In genomic region chr19:45969676-45970075, GRCh38 we compare ENCODE assay signal across 25 cellular contexts. TPM values are rescaled to one million over a fixed set of nuclear protein-coding genes. Genes with fewer than 3 reads are reported as not detected.
DNase-seq lines count a peak whose midpoint lies in the region; ATAC-seq and TF ChIP-seq lines count a peak whose summit lies in the region.
"Had no signal": no experiment of that assay in that cellular context is flagged by ENCODE, and none has a peak within 500 bp of the region (broad histone marks: within the 10 kb centered on the region; RNA-seq: fewer than 3 reads in every experiment).

No MANE protein-coding gene starts in this region.

- H3K4me1 ChIP-seq in left ventricle myocardium inferior (peaks cover 31% of the 10 kb centered on the region), upper lobe of left lung (peaks cover 4 to 22% (median 15%) of the 10 kb centered on the region in 4 donors)
- H3K4me1 ChIP-seq: HAP-1 had no signal

- H3K27ac ChIP-seq in left ventricle myocardium inferior (replicated peaks) = peak overlapping the region; percentile 27
- H3K27ac ChIP-seq in upper lobe of left lung = peak overlapping the region in 3 of 4 donors; percentile 15 to 90 (median 85)
- H3K27ac ChIP-seq: 22Rv1, A549 had no signal

- 53 to 56% methylated on average over 5 of the region's 5 CpGs for WGBS in upper lobe of left lung, 2 donors

- H3K36me3 Mint-ChIP-seq in brain (peaks cover 49% of the 10 kb centered on the region), glutamatergic neuron (ENCODE audit: unreplicated experiment) (peaks cover 19% of the 10 kb centered on the region)
- H3K36me3 Mint-ChIP-seq: CD4-positive, alpha-beta memory T cell had no signal

- ATAC-seq in upper lobe of left lung (ENCODE audit: low FRiP score in 2 of 2) = no peak
- ATAC-seq in HG03039 (IDR thresholded peaks at IDR 0.05; ENCODE audit: unreplicated experiment) = no peak
- ATAC-seq in GM18909 (IDR thresholded peaks at IDR 0.05; ENCODE audit: poor library complexity, unreplicated experiment) = no peak
- ATAC-seq: A549, GM23338 had no signal

- H3K36me3 ChIP-seq in left ventricle myocardium inferior (no peaks in the 10 kb centered on the region), upper lobe of left lung (peaks cover 0 to 7% (median 0%) of the 10 kb centered on the region in 4 donors)
- H3K36me3 ChIP-seq: HAP-1 had no signal

- H3K27me3 Mint-ChIP-seq in brain (peaks cover 13% of the 10 kb centered on the region), glutamatergic neuron (ENCODE audit: unreplicated experiment) (peaks cover 19% of the 10 kb centered on the region)

- no peak for TF ChIP-seq POLR2A in upper lobe of left lung (IDR thresholded peaks at IDR 0.05)

- TF ChIP-seq CTCF in left ventricle myocardium inferior (IDR thresholded peaks at IDR 0.05; ENCODE audit: borderline replicate concordance) (no peak), brain (conservative IDR thresholded peaks at IDR 0.05) (no peak), glutamatergic neuron (IDR thresholded peaks at IDR 0.05; ENCODE audit: partially characterized antibody, unreplicated experiment) (no peak), upper lobe of left lung (IDR thresholded peaks at IDR 0.05) (no peak)

- H3K4me1 Mint-ChIP-seq in brain (peaks cover 50% of the 10 kb centered on the region), glutamatergic neuron (ENCODE audit: low read depth, unreplicated experiment) (peaks cover 31% of the 10 kb centered on the region)

- H3K9me3 Mint-ChIP-seq in brain = peaks cover 0 to 6% (median 0%) of the 10 kb centered on the region in 5 experiments
- H3K9me3 Mint-ChIP-seq in glutamatergic neuron (ENCODE audit: unreplicated experiment) = peaks cover 15% of the 10 kb centered on the region
- H3K9me3 Mint-ChIP-seq: GM23338, HFFc6 had no signal

- peak overlapping the region in 3 of 5 experiments; percentile 21 to 53 (median 52) for H3K27ac Mint-ChIP-seq in brain
- peak overlapping the region; percentile 62 for H3K27ac Mint-ChIP-seq in glutamatergic neuron (ENCODE audit: unreplicated experiment)
- H3K27ac Mint-ChIP-seq: CD4-positive, alpha-beta memory T cell; GM23338; HFFc6 had no signal

- H3K27me3 ChIP-seq in left ventricle myocardium inferior (ENCODE audit: low read depth) (peaks cover 95% of the 10 kb centered on the region), upper lobe of left lung (peaks cover 2 to 26% (median 19%) of the 10 kb centered on the region in 4 donors)

- TF ChIP-seq EP300 in upper lobe of left lung (IDR thresholded peaks at IDR 0.05) = no peak

- intact Hi-C loops in left ventricle myocardium inferior (cut with micrococcal nuclease) = no loop called here
- intact Hi-C loops in cardiac septum (cut with DNase I) = loop anchor here (2.0 kb wide), 1 partner anchor 13 kb away; no protein-coding TSS in a partner anchor

- no peaks in the 10 kb centered on the region for H3K9me3 ChIP-seq in left ventricle myocardium inferior (replicated peaks)
- no peaks in the 10 kb centered on the region for H3K9me3 ChIP-seq in upper lobe of left lung
- H3K9me3 ChIP-seq: A549, HAP-1 had no signal

- H3K4me3 Mint-ChIP-seq in brain (peak overlapping the region in 1 of 5 experiments; percentile 43), glutamatergic neuron (ENCODE audit: unreplicated experiment) (peak overlapping the region; percentile 63)
- H3K4me3 Mint-ChIP-seq: CD4-positive, alpha-beta memory T cell; GM23338; HFFc6 had no signal

- no peak for DNase-seq in left ventricle myocardium inferior
- DNase-seq in cardiac septum (ENCODE audit: low spot score) = no peak
- no peak for DNase-seq in glutamatergic neuron
- DNase-seq in upper lobe of left lung = no peak
- no peak for DNase-seq in medulla oblongata (ENCODE audit: extremely low spot score)
- DNase-seq: ACHN; AML-193; C1 segment of cervical spinal cord; Calu3; CD4-positive, alpha-beta memory T cell; COR-L47; DMS53; DMS79 treated with DMSO at 0.1 percent for 48 hours; GF-D8; HFFc6 had no signal

- H3K4me3 ChIP-seq in left ventricle myocardium inferior = no peak overlapping the region
- no peak overlapping the region for H3K4me3 ChIP-seq in upper lobe of left lung
- H3K4me3 ChIP-seq: A549, GM23338, HAP-1 had no signal

RNA-seq across cellular contexts. Expression of gene NOVA2, which starts 4.0 kb away (rescaled TPM):
- total RNA-seq in left ventricle myocardium inferior (5.0 TPM), cardiac septum (5.9 TPM), glutamatergic neuron (ENCODE audit: unreplicated experiment) (163 TPM), upper lobe of left lung (10 to 100 TPM in 4 of 6 donors, 1 to 10 TPM in 2; 4.7 to 19.0 (median 13.9) TPM)
- 13.0 TPM for polyA plus RNA-seq in brain (ENCODE audit: insufficient read depth, low read depth, low replicate concordance)
- total RNA-seq: Calu3; CD4-positive, alpha-beta memory T cell; Daoy; G401 had no signal
- polyA plus RNA-seq: CD4-positive, alpha-beta memory T cell had no signal

RNA-seq across cellular contexts. Expression of gene CCDC61, which starts 25.6 kb away (rescaled TPM):
- total RNA-seq in left ventricle myocardium inferior = 8.7 TPM
- 10.4 TPM for total RNA-seq in cardiac septum
- polyA plus RNA-seq in brain (ENCODE audit: insufficient read depth, low read depth, low replicate concordance) = 7.2 TPM
- 33.5 TPM for total RNA-seq in glutamatergic neuron (ENCODE audit: unreplicated experiment)
- 10 to 100 TPM in 5 of 6 donors, 1 to 10 TPM in 1; 5.9 to 28.3 (median 20.3) TPM for total RNA-seq in upper lobe of left lung

RNA-seq across cellular contexts. Expression of gene PGLYRP1, which starts 53.2 kb away (rescaled TPM):
- total RNA-seq in left ventricle myocardium inferior = not detected
- 0.59 TPM for total RNA-seq in cardiac septum
- polyA plus RNA-seq in brain (ENCODE audit: insufficient read depth, low read depth, low replicate concordance) = not detected
- not detected for total RNA-seq in glutamatergic neuron (ENCODE audit: unreplicated experiment)
- total RNA-seq in upper lobe of left lung = 1 to 10 TPM in 4 of 6 donors, not detected in 2; 2.1 to 4.3 (median 3.3) TPM
- total RNA-seq: Calu3; CD4-positive, alpha-beta memory T cell; Daoy; G401; GM23338; HFFc6 had no signal
- polyA plus RNA-seq: A549; BJ; CD4-positive, alpha-beta memory T cell; GM23338 had no signal

RNA-seq across cellular contexts. Expression of gene NANOS2, which starts 55.1 kb away (rescaled TPM):
- not detected for total RNA-seq in left ventricle myocardium inferior
- total RNA-seq in cardiac septum = not detected
- not detected for polyA plus RNA-seq in brain (ENCODE audit: insufficient read depth, low read depth, low replicate concordance)
- not detected for total RNA-seq in glutamatergic neuron (ENCODE audit: unreplicated experiment)
- not detected for total RNA-seq in upper lobe of left lung
- total RNA-seq: Calu3; CD4-positive, alpha-beta memory T cell; Daoy; HFFc6 had no signal
- polyA plus RNA-seq: A549; BJ; CD4-positive, alpha-beta memory T cell had no signal
